In the genomic region with DNA sequence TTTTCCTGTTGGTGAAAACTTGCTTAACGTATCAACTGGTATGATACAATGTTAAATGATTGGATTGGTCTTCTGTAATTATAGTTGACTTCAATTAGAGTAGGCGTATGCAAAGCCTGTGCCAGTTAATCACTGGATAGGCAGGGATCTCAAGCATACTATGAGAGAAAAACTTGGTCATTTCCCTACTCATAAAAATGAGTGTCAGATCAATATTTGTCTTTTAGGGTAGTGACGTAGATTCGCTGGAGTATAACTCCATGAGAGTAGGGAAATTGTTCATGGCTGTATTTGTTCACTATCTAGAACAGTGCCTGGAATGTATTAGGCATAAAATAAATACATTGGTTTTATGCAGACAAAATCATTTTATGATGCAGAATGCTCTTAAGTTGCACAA, we compare ENCODE assay signal across 16 cellular contexts. TPM values are rescaled to one million over a fixed set of nuclear protein-coding genes. Genes with fewer than 3 reads are reported as not detected.
A peak's percentile ranks its signal among the peaks of the same experiment; 100 is the strongest.
DNase-seq lines count a peak whose midpoint lies in the region; ATAC-seq and TF ChIP-seq lines count a peak whose summit lies in the region.
"Had no signal": no experiment of that assay in that cellular context is flagged by ENCODE, and none has a peak within 500 bp of the region (broad histone marks: within the 10 kb centered on the region; RNA-seq: fewer than 3 reads in every experiment).

No MANE protein-coding gene starts in this region.

- H4K20me1 ChIP-seq in osteoblast (ENCODE audit: insufficient read depth, low read length), result no peaks in the 10 kb centered on the region

- H3K9me3 ChIP-seq in osteoblast (ENCODE audit: low read depth, low read length) (no peaks in the 10 kb centered on the region), heart left ventricle (no peaks in the 10 kb centered on the region)

- H3K27me3 ChIP-seq in osteoblast (ENCODE audit: insufficient read depth, low read length) (no peaks in the 10 kb centered on the region), heart left ventricle (no peaks in the 10 kb centered on the region)

- no peaks in the 10 kb centered on the region for H3K79me2 ChIP-seq in osteoblast (ENCODE audit: insufficient read depth, low read length)

- no peak overlapping the region for H2AFZ ChIP-seq in osteoblast (ENCODE audit: low read length)
- H2AFZ ChIP-seq: GM23338 had no signal

- H3K27ac ChIP-seq in osteoblast (ENCODE audit: low read depth, low read length) (no peak overlapping the region), heart left ventricle (no peak overlapping the region)

- no peak overlapping the region for H3K4me2 ChIP-seq in osteoblast (ENCODE audit: insufficient read depth, low read length)
- H3K4me2 ChIP-seq: GM23338 had no signal

- H3K4me1 ChIP-seq in osteoblast (ENCODE audit: insufficient read depth, low read length), result no peaks in the 10 kb centered on the region
- H3K4me1 ChIP-seq in heart left ventricle, result no peaks in the 10 kb centered on the region

- H3K4me3 ChIP-seq in osteoblast (ENCODE audit: insufficient read depth, low read length), result no peak overlapping the region
- H3K4me3 ChIP-seq in heart left ventricle, result no peak overlapping the region
- H3K4me3 ChIP-seq: GM23338 had no signal

- H3K36me3 ChIP-seq in osteoblast (ENCODE audit: insufficient read depth, low read length), result no peaks in the 10 kb centered on the region
- H3K36me3 ChIP-seq in heart left ventricle, result no peaks in the 10 kb centered on the region

- no peak for ATAC-seq in heart left ventricle
- ATAC-seq: GM23338, HCT116 had no signal

- DNase-seq in NCI-H748 (lab: John Stamatoyannopoulos, UW; ENCODE audit: unreplicated experiment), result peak; percentile 23
- DNase-seq in NCI-H748 treated with DMSO at 0.1 percent for 48 hours (lab: John Stamatoyannopoulos, UW), result no peak
- peak; percentile 64 for DNase-seq in SHP77 treated with DMSO at 0.1 percent for 48 hours (lab: John Stamatoyannopoulos, UW)
- DNase-seq in osteoblast (ENCODE audit: insufficient read length, low spot score, missing footprints), result peak; percentile 18
- DNase-seq in GDM1 (lab: John Stamatoyannopoulos, UW), result no peak
- no peak for DNase-seq in heart left ventricle
- DNase-seq: C1 segment of cervical spinal cord; Calu3; CD4-positive, alpha-beta memory T cell; COR-L47; DMS79; EL; GF-D8; H9 had no signal

- 95 to 96% (median 95%) methylated on average over 4 of the region's 4 CpGs for WGBS in heart left ventricle, 4 donors

- TF ChIP-seq CTCF in osteoblast (IDR thresholded peaks at IDR 0.05; ENCODE audit: extremely low read depth, low read depth, low read length) (no peak), heart left ventricle (IDR thresholded peaks at IDR 0.05) (no peak)

- intact Hi-C loops in heart left ventricle (cut with DNase I), result no loop called here

- no peak for TF ChIP-seq POLR2A in heart left ventricle (IDR thresholded peaks at IDR 0.05)

RNA-seq across cellular contexts. Expression of a gene that starts 28.6 kb away (rescaled TPM):
- total RNA-seq in osteoblast (19.5 and 21.8 TPM in 2 replicates), heart left ventricle (10 to 100 TPM; 16.5 to 30.0 (median 25.9) TPM)
- 10 to 100 TPM in 1 of 2 donors, 1 to 10 TPM in 1; 3.5 to 17.3 TPM for polyA plus RNA-seq in heart left ventricle

Comparison
In these comparisons a context has a peak if more than half of its experiments do, and no peak if none do; other contexts are left out.
1. DNase-seq: peak in NCI-H748 (single experiment), SHP77 treated with DMSO at 0.1 percent for 48 hours (single experiment) and osteoblast (single experiment); none in NCI-H748 treated with DMSO at 0.1 percent for 48 hours (single experiment), GDM1 (single experiment) and heart left ventricle (0 of 5).